ENCODE assay signal across 8 cellular contexts in genomic region chr11:118530180-118530682, GRCh38. TPM values are rescaled to one million over a fixed set of nuclear protein-coding genes. Genes with fewer than 3 reads are reported as not detected.
DNase-seq lines count a peak whose midpoint lies in the region; ATAC-seq and TF ChIP-seq lines count a peak whose summit lies in the region.

No MANE protein-coding gene starts in this region.

- H3K27me3 ChIP-seq in adipocyte (replicated peaks; ENCODE audit: control insufficient read depth, insufficient read depth, low read length) (no peaks in the 10 kb centered on the region), kidney epithelial cell (ENCODE audit: control insufficient read depth, insufficient read depth, low read length) (no peaks in the 10 kb centered on the region)

- H3K27ac ChIP-seq in substantia nigra (ENCODE audit: low read depth, low read length, poor library complexity, severe bottlenecking), result peak overlapping the region; percentile 68

- H3K4me3 ChIP-seq in GM12865 (ENCODE audit: low read depth, low read length) (peak overlapping the region; percentile 75), adipocyte (ENCODE audit: low read length) (peak overlapping the region; percentile 79), kidney epithelial cell (ENCODE audit: low read depth, low read length) (peak overlapping the region; percentile 75)

- H3K36me3 ChIP-seq in adipocyte (ENCODE audit: control insufficient read depth, insufficient read depth, low read length, severe bottlenecking) (no peaks in the 10 kb centered on the region), kidney epithelial cell (ENCODE audit: control insufficient read depth, insufficient read depth, low read length) (no peaks in the 10 kb centered on the region)

- no peaks in the 10 kb centered on the region for H3K9me3 ChIP-seq in adipocyte (ENCODE audit: control insufficient read depth, low read length)

- TF ChIP-seq CTCF in GM12865 (IDR thresholded peaks at IDR 0.05; ENCODE audit: insufficient read depth, low read depth, low read length, missing control alignments) (no peak), kidney epithelial cell (IDR thresholded peaks at IDR 0.05; ENCODE audit: insufficient read depth, low read length, poor library complexity, severe bottlenecking) (no peak)

- ATAC-seq in GM18867 (IDR thresholded peaks at IDR 0.05; ENCODE audit: unreplicated experiment), result no peak
- no peak for ATAC-seq in GM21515 (IDR thresholded peaks at IDR 0.05; ENCODE audit: unreplicated experiment)

- H3K9ac ChIP-seq in adipocyte (ENCODE audit: low read length), result peak overlapping the region; percentile 66

- DNase-seq in GM12865 (ENCODE audit: low read depth), result no peak
- peak; percentile 92 for DNase-seq in NCI-H1092 treated with DMSO at 0.1 percent for 48 hours (lab: John Stamatoyannopoulos, UW)
- DNase-seq in adipocyte (ENCODE audit: low read depth), result no peak
- no peak for DNase-seq in kidney epithelial cell (ENCODE audit: low read depth)
- DNase-seq in substantia nigra (lab: John Stamatoyannopoulos, UW), result peak in 2 of 49 donors; percentile 44 to 70
- DNase-seq in NOMO-1 treated with DMSO at 0.1 percent for 48 hours (lab: John Stamatoyannopoulos, UW; ENCODE audit: unreplicated experiment), result no peak

- H3K4me1 ChIP-seq in adipocyte (ENCODE audit: control insufficient read depth, insufficient read depth, low read length), result peaks cover 18% of the 10 kb centered on the region

RNA-seq across cellular contexts. Expression of gene TMEM25, which starts 0.8 kb away (rescaled TPM):
- total RNA-seq in kidney epithelial cell, result 47.9 and 71.6 TPM in 2 replicates

RNA-seq across cellular contexts. Expression of gene TTC36, which starts 3.0 kb away (rescaled TPM):
- total RNA-seq in kidney epithelial cell, result 0.62 and 1.0 TPM in 2 replicates

RNA-seq across cellular contexts. Expression of gene IFT46, which starts 35.5 kb away (rescaled TPM):
- 28.9 and 30.1 TPM in 2 replicates for total RNA-seq in kidney epithelial cell

RNA-seq across cellular contexts. Expression of gene ARCN1, which starts 42.0 kb away (rescaled TPM):
- 122 and 127 TPM in 2 replicates for total RNA-seq in kidney epithelial cell
